In genomic region chrX:107713205-107714195, GRCh38 we compare ENCODE assay signal across 9 cellular contexts.
DNase-seq lines count a peak whose midpoint lies in the region; ATAC-seq and TF ChIP-seq lines count a peak whose summit lies in the region.
"Had no signal": no experiment of that assay in that cellular context is flagged by ENCODE, and none has a peak within 500 bp of the region (broad histone marks: within the 10 kb centered on the region; RNA-seq: fewer than 3 reads in every experiment).

No MANE protein-coding gene starts in this region.

- intact Hi-C loops in CD14-positive monocyte (cut with micrococcal nuclease), result no loop called here
- intact Hi-C loops in Panc1 (cut with micrococcal nuclease; ENCODE audit: unreplicated experiment), result no loop called here

- peak overlapping the region; percentile 97 to 99 (median 99) for H3K27ac Mint-ChIP-seq in CD14-positive monocyte
- H3K27ac Mint-ChIP-seq in H9, result peak overlapping the region in 1 of 3 experiments; percentile 57; a peak in 1 of 7 replicates

- TF ChIP-seq CTCF in CD14-positive monocyte (IDR thresholded peaks at IDR 0.05), result no peak
- TF ChIP-seq CTCF in Panc1 (IDR thresholded peaks at IDR 0.05), result no peak
- no peak for TF ChIP-seq CTCF in epithelial cell of esophagus (IDR thresholded peaks at IDR 0.05; ENCODE audit: insufficient read depth, low read depth, low read length, missing control alignments)
- TF ChIP-seq CTCF in neutrophil (IDR thresholded peaks at IDR 0.05), result no peak
- no peak for TF ChIP-seq CTCF in H9 (conservative IDR thresholded peaks at IDR 0.05)

- no peak overlapping the region for H3K4me2 ChIP-seq in H9 (ENCODE audit: insufficient read depth, insufficient read length, low read length)

- H4K8ac ChIP-seq in H9 (replicated peaks; ENCODE audit: insufficient read length, low read depth, low read length), result no peak overlapping the region

- no peak overlapping the region for H2BK12ac ChIP-seq in H9 (ENCODE audit: insufficient read length, low read depth, low read length)

- no peak overlapping the region for H3K9ac ChIP-seq in H9 (ENCODE audit: extremely low read depth, insufficient read length, low read length)

- no peak overlapping the region for H2BK120ac ChIP-seq in H9 (ENCODE audit: low read depth, low read length, poor library complexity, severe bottlenecking)

- no peak overlapping the region for H3K14ac ChIP-seq in H9 (ENCODE audit: insufficient read depth, low read length)

- in situ Hi-C loops in Panc1 (cut with HindIII; ENCODE audit: low pct_unique_long_range_greater_than_20kb, low sequenced_read_pairs), result no loop called here

- H3K27me3 ChIP-seq in Panc1 (ENCODE audit: control insufficient read depth, insufficient read depth, low read length) (no peaks in the 10 kb centered on the region), neutrophil (no peaks in the 10 kb centered on the region), H7 (ENCODE audit: control insufficient read depth, insufficient read depth, low read length) (no peaks in the 10 kb centered on the region), H9 (ENCODE audit: insufficient read depth, low read length) (no peaks in the 10 kb centered on the region; the same call in 1 of the 2 replicates)

- peaks cover 6% of the 10 kb centered on the region for H3K23me2 ChIP-seq in H9 (ENCODE audit: insufficient read length, low read depth, low read length, poor library complexity, severe bottlenecking)

- no peaks in the 10 kb centered on the region for H4K20me1 ChIP-seq in H9 (ENCODE audit: control insufficient read depth, insufficient read depth, insufficient read length)

- H3K27me3 Mint-ChIP-seq in CD14-positive monocyte (ENCODE audit: low read depth in 3 of 3), result peaks cover 0 to 18% (median 0%) of the 10 kb centered on the region in 3 donors
- peaks cover 2% of the 10 kb centered on the region for H3K27me3 Mint-ChIP-seq in H9 (ENCODE audit: low read depth)

- no peak for DNase-seq in CD14-positive monocyte (ENCODE audit: low spot score)
- DNase-seq in Panc1 (ENCODE audit: low read depth, low spot score), result no peak
- no peak for DNase-seq in epithelial cell of esophagus (ENCODE audit: low read depth)
- DNase-seq in dermis blood vessel endothelial cell, result no peak
- DNase-seq in H7, result no peak
- DNase-seq in H9, result no peak
- DNase-seq: NCI-H226 had no signal

- no CpG with 5 or more reads among the region's 11 CpGs for WGBS in H9 (ENCODE audit: extremely low coverage, insufficient read length, low lambda C conversion rate)

- H3K18ac ChIP-seq in H9 (ENCODE audit: insufficient read length, low read depth, low read length), result no peak overlapping the region

- no peak overlapping the region for H3K23ac ChIP-seq in H9 (ENCODE audit: insufficient read length, low read depth, low read length)

- H3K36me3 Mint-ChIP-seq in CD14-positive monocyte (peaks cover 29 to 35% of the 10 kb centered on the region in 2 donors), H9 (ENCODE audit: insufficient read depth in 1 of 3, low read depth in 3 of 3) (peaks cover 0 to 23% (median 10%) of the 10 kb centered on the region in 3 experiments; a peak in 5 of 7 replicates)

- POLR2A ChIA-PET in Panc1 (lab: Charles Lee), result no interaction called here

- H3K36me3 ChIP-seq in Panc1 (ENCODE audit: control insufficient read depth, insufficient read depth, low read length) (no peaks in the 10 kb centered on the region), neutrophil (peaks cover 41% of the 10 kb centered on the region), H7 (replicated peaks; ENCODE audit: control insufficient read depth, insufficient read depth, low read length) (peaks cover 9% of the 10 kb centered on the region)

- peaks cover 57% of the 10 kb centered on the region for H3K4me1 Mint-ChIP-seq in CD14-positive monocyte
- peaks cover 15 to 29% of the 10 kb centered on the region in 2 experiments for H3K4me1 Mint-ChIP-seq in H9

- peak overlapping the region; percentile 93 to 96 for H3K4me3 Mint-ChIP-seq in CD14-positive monocyte
- no peak overlapping the region for H3K4me3 Mint-ChIP-seq in H9

- H2BK5ac ChIP-seq in H9 (ENCODE audit: insufficient read length, low read length), result no peak overlapping the region

- H3T11ph ChIP-seq in H9 (ENCODE audit: low read length), result no peak overlapping the region

- H3K9me3 Mint-ChIP-seq in CD14-positive monocyte, result peaks cover 0 to 6% (median 3%) of the 10 kb centered on the region in 7 donors
- peaks cover 0 to 49% of the 10 kb centered on the region in 2 experiments; a peak in 2 of 5 replicates for H3K9me3 Mint-ChIP-seq in H9

- H3K27ac ChIP-seq in Panc1 (ENCODE audit: low read length), result no peak overlapping the region
- peak overlapping the region; percentile 99 for H3K27ac ChIP-seq in neutrophil
- H3K27ac ChIP-seq in H9 (ENCODE audit: insufficient read length, low read depth, low read length), result no peak overlapping the region

- CTCF ChIA-PET in Panc1 (lab: Charles Lee), result no interaction called here

- no peak overlapping the region for H4K91ac ChIP-seq in H9 (ENCODE audit: insufficient read length, low read depth, low read length)

- TSS peak; percentile 63 for BruUV-seq in Panc1 (replicated peaks; lab: Mats Ljungman, UMichigan)

- no peak overlapping the region for H3K56ac ChIP-seq in H9 (ENCODE audit: insufficient read length, low read depth, low read length)

- ATAC-seq in Panc1 (no peak), HG02885 (IDR thresholded peaks at IDR 0.05; ENCODE audit: poor library complexity, unreplicated experiment) (no peak)

- H3K4me1 ChIP-seq in Panc1 (ENCODE audit: control insufficient read depth, insufficient read depth, low read length), result peaks cover 8% of the 10 kb centered on the region; the same call in 1 of the 2 replicates
- peaks cover 59 to 76% of the 10 kb centered on the region in 2 experiments for H3K4me1 ChIP-seq in neutrophil (ENCODE audit: control insufficient read depth in 1 of 2, insufficient read depth in 1 of 2, low read depth in 1 of 2, low read length in 1 of 2)
- H3K4me1 ChIP-seq in H9 (ENCODE audit: insufficient read depth, low read length), result peaks cover 4% of the 10 kb centered on the region; the same call in 1 of the 2 replicates

- no peaks in the 10 kb centered on the region for H3K79me1 ChIP-seq in H9 (ENCODE audit: insufficient read depth, low read depth, low read length, poor library complexity, severe bottlenecking)

- H3K9me3 ChIP-seq in Panc1 (ENCODE audit: control insufficient read depth, insufficient read depth, low read depth, low read length) (no peaks in the 10 kb centered on the region), neutrophil (no peaks in the 10 kb centered on the region), H9 (ENCODE audit: control insufficient read depth, low read depth, low read length) (no peaks in the 10 kb centered on the region)

- no peak overlapping the region for H2BK15ac ChIP-seq in H9 (ENCODE audit: low read depth, low read length)

- H2BK20ac ChIP-seq in H9 (ENCODE audit: low read depth, low read length, poor library complexity, severe bottlenecking), result no peak overlapping the region

- H3K79me2 ChIP-seq in H9 (ENCODE audit: insufficient read depth, low read length), result no peaks in the 10 kb centered on the region

- H3K4ac ChIP-seq in H9 (ENCODE audit: low read depth, low read length), result no peak overlapping the region

- H2AFZ ChIP-seq in H9 (ENCODE audit: low read length), result no peak overlapping the region

- no peak overlapping the region for H2AK5ac ChIP-seq in H9 (ENCODE audit: insufficient read length, low read length)

- no peak overlapping the region for H4K5ac ChIP-seq in H9 (ENCODE audit: insufficient read length, low read depth, low read length)

- H3K4me3 ChIP-seq in Panc1 (ENCODE audit: low read depth in 2 of 2, low read length in 2 of 2) (no peak overlapping the region), epithelial cell of esophagus (ENCODE audit: low read length) (peak overlapping the region; percentile 73), neutrophil (ENCODE audit: low read depth in 1 of 2, low read length in 1 of 2) (peak overlapping the region; percentile 78 to 98), H7 (ENCODE audit: insufficient read depth, low read depth, low read length) (no peak overlapping the region)

Comparison
In these comparisons a context has a peak if more than half of its experiments do, and no peak if none do; other contexts are left out.
1. H3K4me3 Mint-ChIP-seq: peak in CD14-positive monocyte (2 of 2); none in H9 (0 of 2).
2. H3K4me3 ChIP-seq: peak in epithelial cell of esophagus (single experiment) and neutrophil (2 of 2); none in Panc1 (0 of 2) and H7 (single experiment).